Comparison of ENCODE assay signal across 34 cellular contexts in the genomic region with DNA sequence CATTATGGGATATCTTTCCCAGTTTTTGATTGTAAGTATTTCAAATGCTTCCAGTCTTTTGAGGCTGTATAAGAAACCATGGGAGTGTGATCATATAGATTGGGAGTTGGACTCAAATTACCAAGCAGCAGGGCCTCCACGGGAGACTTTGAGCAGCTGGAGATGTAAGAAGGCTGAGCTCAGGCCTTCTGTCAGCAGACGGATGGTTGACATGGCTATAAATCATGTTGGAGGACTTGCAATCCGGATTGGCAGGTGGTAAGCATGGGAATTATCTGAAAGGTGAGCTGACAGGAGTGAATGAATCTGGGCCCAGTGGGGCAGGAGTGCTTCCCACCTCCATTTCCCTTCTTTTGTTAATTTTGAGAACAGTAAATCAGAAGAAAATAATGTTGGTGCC.
DNase-seq lines count a peak whose midpoint lies in the region; ATAC-seq, FAIRE-seq and TF ChIP-seq lines count a peak whose summit lies in the region.
"Had no signal": no experiment of that assay in that cellular context is flagged by ENCODE, and none has a peak within 500 bp of the region (broad histone marks: within the 10 kb centered on the region; RNA-seq: fewer than 3 reads in every experiment).

No MANE protein-coding gene starts in this region.

- peaks cover 3% of the 10 kb centered on the region for H3K27me3 Mint-ChIP-seq in T-helper 2 cell treated with Interferon-gamma antibody and Interleukin-4, amounts not matched to agents 5 μg/mL and 100 μg/mL, for 36 hours (ENCODE audit: low read depth)
- H3K27me3 Mint-ChIP-seq: activated naive CD8-positive, alpha-beta T cell treated with anti-CD3 and anti-CD28 coated beads for 36 hours; natural killer cell treated with Interleukin-12 subunit alpha and Interleukin-12 subunit beta and Interleukin-15 and Interleukin-18, amount 100 ng/mL, for 72 hours; T-cell had no signal

- no peak overlapping the region for H3K4me3 Mint-ChIP-seq in T-helper 2 cell treated with Interferon-gamma antibody and Interleukin-4, amounts not matched to agents 5 μg/mL and 100 μg/mL, for 36 hours
- H3K4me3 Mint-ChIP-seq: activated CD4-positive, alpha-beta memory T cell treated with anti-CD3 and anti-CD28 coated beads, Interleukin-2, amount 10 ng/mL, durations not matched to agents 7 days and 5 days; activated naive CD8-positive, alpha-beta T cell treated with anti-CD3 and anti-CD28 coated beads for 36 hours; natural killer cell treated with Interleukin-12 subunit alpha and Interleukin-12 subunit beta and Interleukin-15 and Interleukin-18, amount 100 ng/mL, for 72 hours; T-cell had no signal

- no peak for TF ChIP-seq EP300 in K562 (IDR thresholded peaks at IDR 0.05; ENCODE audit: low read length)

- H3K4me1 Mint-ChIP-seq in T-helper 2 cell treated with Interferon-gamma antibody and Interleukin-4, amounts not matched to agents 5 μg/mL and 100 μg/mL, for 36 hours (ENCODE audit: low read depth) = peaks cover 13% of the 10 kb centered on the region
- H3K4me1 Mint-ChIP-seq: T-cell had no signal

- peaks cover 0 to 16% of the 10 kb centered on the region in 2 experiments; a peak in 4 of 5 replicates for H3K4me1 ChIP-seq in K562 (replicated peaks in 1 of 2; ENCODE audit: control insufficient read depth in 2 of 2, insufficient read depth in 2 of 2, low read length in 2 of 2)
- H3K4me1 ChIP-seq: lower lobe of right lung, right atrium auricular region, SJSA1, tibial nerve had no signal

- no peaks in the 10 kb centered on the region for H3K36me3 Mint-ChIP-seq in T-helper 2 cell treated with Interferon-gamma antibody and Interleukin-4, amounts not matched to agents 5 μg/mL and 100 μg/mL, for 36 hours (ENCODE audit: low read depth)
- H3K36me3 Mint-ChIP-seq: activated naive CD8-positive, alpha-beta T cell treated with anti-CD3 and anti-CD28 coated beads for 36 hours; natural killer cell treated with Interleukin-12 subunit alpha and Interleukin-12 subunit beta and Interleukin-15 and Interleukin-18, amount 100 ng/mL, for 72 hours; T-cell had no signal

- H3K4me3 ChIP-seq in K562 = no peak overlapping the region
- H3K4me3 ChIP-seq: heart right ventricle, lower lobe of right lung, ovary, right atrium auricular region, SJSA1, smooth muscle cell, tibial nerve had no signal

- H3K27ac Mint-ChIP-seq in T-helper 2 cell treated with Interferon-gamma antibody and Interleukin-4, amounts not matched to agents 5 μg/mL and 100 μg/mL, for 36 hours = no peak overlapping the region
- H3K27ac Mint-ChIP-seq: activated CD4-positive, alpha-beta memory T cell treated with anti-CD3 and anti-CD28 coated beads, Interleukin-2, amount 10 ng/mL, durations not matched to agents 7 days and 5 days; activated naive CD8-positive, alpha-beta T cell treated with anti-CD3 and anti-CD28 coated beads for 36 hours; T-cell had no signal

- 6% methylated on average over 3 of the region's 3 CpGs for WGBS in K562 (ENCODE audit: insufficient coverage, low coverage, missing lambda C conversion rate)

- peaks cover 0 to 8% of the 10 kb centered on the region in 2 experiments; a peak in 1 of 5 replicates for H3K27me3 ChIP-seq in K562 (ENCODE audit: control insufficient read depth in 2 of 2, insufficient read depth in 2 of 2, low read length in 2 of 2)
- H3K27me3 ChIP-seq: heart right ventricle, ovary, right atrium auricular region, SJSA1, tibial nerve had no signal

- in situ Hi-C loops in K562 (cut with MboI) = no loop called here
- in situ Hi-C loops in GM13976 (cut with MboI; ENCODE audit: low sequenced_read_pairs, unreplicated experiment) = no loop called here

- no peak for ATAC-seq in K562
- ATAC-seq: activated CD4-positive, CD25-positive, alpha-beta regulatory T cell treated with anti-CD3 and anti-CD28 coated beads, Interleukin-2, amount 50 U/mL, for 24 hours; heart right ventricle; lower lobe of right lung; natural killer cell treated with Interleukin-12 subunit alpha and Interleukin-12 subunit beta and Interleukin-15 and Interleukin-18, amount 100 ng/mL, for 72 hours; Panc1; T-cell had no signal

- H4K20me1 ChIP-seq in K562 (replicated peaks; ENCODE audit: control insufficient read depth, insufficient read depth, low read length) = no peaks in the 10 kb centered on the region

- no peak for FAIRE-seq in K562 (lab: Jason Lieb, UNC)
- FAIRE-seq: colon, GM19239, H54 had no signal

- H3K36me3 ChIP-seq in K562 (ENCODE audit: control insufficient read depth, insufficient read depth, low read length) = no peaks in the 10 kb centered on the region
- H3K36me3 ChIP-seq: heart right ventricle, lower lobe of right lung, ovary, right atrium auricular region, SJSA1, tibial nerve had no signal

- no peak overlapping the region for H3K4me2 ChIP-seq in K562 (ENCODE audit: insufficient read depth, low read length)
- H3K4me2 ChIP-seq: smooth muscle cell had no signal

- intact Hi-C loops in K562 (cut with micrococcal nuclease) = no loop called here

- TF ChIP-seq CTCF in K562 (IDR thresholded peaks at IDR 0.05 in 2 of 3, conservative IDR thresholded peaks at IDR 0.05 in 1 of 3; ENCODE audit: insufficient read depth in 2 of 3, low read depth in 1 of 3, low read length in 3 of 3) = no peak
- no peak for TF ChIP-seq CTCF in GM13976 (IDR thresholded peaks at IDR 0.05; ENCODE audit: borderline replicate concordance, control extremely low read depth, extremely low read depth, insufficient read depth, missing control alignments)

- no peaks in the 10 kb centered on the region for H3K9me3 Mint-ChIP-seq in T-helper 2 cell treated with Interferon-gamma antibody and Interleukin-4, amounts not matched to agents 5 μg/mL and 100 μg/mL, for 36 hours
- H3K9me3 Mint-ChIP-seq: activated CD4-positive, alpha-beta memory T cell treated with anti-CD3 and anti-CD28 coated beads, Interleukin-2, amount 10 ng/mL, durations not matched to agents 7 days and 5 days; activated naive CD8-positive, alpha-beta T cell treated with anti-CD3 and anti-CD28 coated beads for 36 hours; natural killer cell treated with Interleukin-12 subunit alpha and Interleukin-12 subunit beta and Interleukin-15 and Interleukin-18, amount 100 ng/mL, for 72 hours; T-cell had no signal

- no peak overlapping the region for H3K27ac ChIP-seq in K562 (ENCODE audit: extremely low read depth, low read depth, low read length)
- H3K27ac ChIP-seq: epithelial cell of prostate, heart right ventricle, lower lobe of right lung, ovary, right atrium auricular region, SJSA1, tibial nerve had no signal

- CTCF ChIA-PET in K562 (lab: Yijun Ruan, JAX; ENCODE audit: low intra/inter-chr PET ratio) = no interaction called here

- POLR2A ChIA-PET in K562 (lab: Yijun Ruan, JAX) = interaction anchor here (0.5 to 1.8 kb wide), 8 partner anchors 11 to 98 kb away, joined by 3 to 4 read pairs (median 3); a partner anchor contains a TSS

- TF ChIP-seq RAD21 in K562 (CRISPR knock-in tag; conservative IDR thresholded peaks at IDR 0.05 in 1 of 2, IDR thresholded peaks at IDR 0.05 in 1 of 2) = no peak

- H3K9me1 ChIP-seq in K562 (ENCODE audit: control insufficient read depth, insufficient read depth, low read length) = no peaks in the 10 kb centered on the region

- no TSS peak for BruUV-seq in K562 (replicated peaks; lab: Mats Ljungman, UMichigan)

- DNase-seq in DMS53 (lab: John Stamatoyannopoulos, UW) = peak; percentile 60
- peak; percentile 12 for DNase-seq in NCI-H146 treated with DMSO at 0.1 percent for 48 hours (lab: John Stamatoyannopoulos, UW; ENCODE audit: unreplicated experiment)
- DNase-seq in NCI-H446 (lab: John Stamatoyannopoulos, UW) = peak; percentile 30 to 66
- DNase-seq in K562 (ENCODE audit: extremely low read depth in 1 of 4, low spot score in 3 of 4) = no peak
- DNase-seq in GM13976 (ENCODE audit: low spot score) = no peak
- DNase-seq in T-helper 2 cell treated with Interferon-gamma antibody and Interleukin-4, amounts not matched to agents 5 μg/mL and 100 μg/mL, for 36 hours (ENCODE audit: low spot score) = no peak
- DNase-seq in stimulated activated CD4-positive, alpha-beta T cell treated with anti-CD3 and anti-CD28 coated beads, Interleukin-1b, Interleukin-23, amount 100 ng/mL, for 48 hours = no peak
- DNase-seq in OCI-M1 (lab: John Stamatoyannopoulos, UW) = no peak
- DNase-seq: ACHN; activated CD4-positive, alpha-beta memory T cell treated with anti-CD3 and anti-CD28 coated beads, Interleukin-2, amount 10 ng/mL, durations not matched to agents 7 days and 5 days; activated effector memory CD4-positive, alpha-beta T cell treated with Interleukin-2 at 50 U/mL for 16 hours; activated naive CD8-positive, alpha-beta T cell treated with anti-CD3 and anti-CD28 coated beads for 36 hours; aorta; DMS79; effector CD8-positive, alpha-beta T cell; GDM1; heart right ventricle; kidney glomerular epithelial cell; lower lobe of right lung; NCI-H2081; ovary; stimulated activated CD4-positive, alpha-beta T cell treated with anti-CD3 and anti-CD28 coated beads, Interleukin-2, amount 100 ng/mL, for 24 hours; T-cell had no signal

- H2AFZ ChIP-seq in K562 (ENCODE audit: low read depth, low read length) = no peak overlapping the region

- H3K79me2 ChIP-seq in K562 (ENCODE audit: control insufficient read depth, insufficient read depth, low read length) = no peaks in the 10 kb centered on the region

- H3K9ac ChIP-seq in K562 (ENCODE audit: insufficient read depth in 1 of 2, low read depth in 2 of 2, low read length in 2 of 2) = peak overlapping the region in 1 of 2 experiments; percentile 1; a peak in 1 of 4 replicates

- TF ChIP-seq POLR2A in K562 (conservative IDR thresholded peaks at IDR 0.05) = no peak

- no peaks in the 10 kb centered on the region for H3K9me3 ChIP-seq in K562 (replicated peaks; ENCODE audit: control insufficient read depth, insufficient read depth, low read depth, low read length)
- H3K9me3 ChIP-seq: heart right ventricle, lower lobe of right lung, ovary, right atrium auricular region, SJSA1, tibial nerve had no signal

TF ChIP-seq in K562, 482 proteins besides CTCF, POLR2A, EP300 and RAD21 (continues in another document):
- peak; percentile 96 for TF ChIP-seq MEIS2 (IDR thresholded peaks at IDR 0.05; ENCODE audit: partially characterized antibody)

Comparison
In these comparisons a context has a peak if more than half of its experiments do, and no peak if none do; other contexts are left out.
1. DNase-seq: peak in DMS53 (single experiment), NCI-H146 treated with DMSO at 0.1 percent for 48 hours (single experiment) and NCI-H446 (2 of 2); none in K562 (0 of 4), GM13976 (single experiment), T-helper 2 cell treated with Interferon-gamma antibody and Interleukin-4, amounts not matched to agents 5 μg/mL and 100 μg/mL, for 36 hours (single experiment), stimulated activated CD4-positive, alpha-beta T cell treated with anti-CD3 and anti-CD28 coated beads, Interleukin-1b, Interleukin-23, amount 100 ng/mL, for 48 hours (single experiment) and OCI-M1 (single experiment).